Comparison of ENCODE assay signal across 9 cellular contexts in genomic region chr2:70121627-70122372, GRCh38. TPM values are rescaled to one million over a fixed set of nuclear protein-coding genes. Genes with fewer than 3 reads are reported as not detected.
DNase-seq lines count a peak whose midpoint lies in the region; ATAC-seq and TF ChIP-seq lines count a peak whose summit lies in the region.
"Had no signal": no experiment of that assay in that cellular context is flagged by ENCODE, and none has a peak within 500 bp of the region (broad histone marks: within the 10 kb centered on the region; RNA-seq: fewer than 3 reads in every experiment).

No MANE protein-coding gene starts in this region.

- no peak for TF ChIP-seq CTCF in right atrium auricular region (IDR thresholded peaks at IDR 0.05)
- TF ChIP-seq CTCF in natural killer cell (IDR thresholded peaks at IDR 0.05) = no peak

- peak overlapping the region; percentile 58 for H3K27ac Mint-ChIP-seq in activated T-helper 2 cell treated with anti-CD3 and anti-CD28 coated beads, Interferon-gamma antibody, Interleukin-2, Interleukin-4, amounts not matched to agents 10 μg/mL and 5 μg/mL and 100 μg/mL, durations not matched to agents 14 hours and 24 hours and 36 hours
- peak overlapping the region; percentile 96 to 98 for H3K27ac Mint-ChIP-seq in natural killer cell

- H3K36me3 ChIP-seq in right atrium auricular region = no peaks in the 10 kb centered on the region

- ATAC-seq in Right ventricle myocardium inferior = no peak
- ATAC-seq in natural killer cell = peak; percentile 34 to 52 (median 40)
- no peak for ATAC-seq in HG03280 (IDR thresholded peaks at IDR 0.05; ENCODE audit: unreplicated experiment)

- peaks cover 0 to 30% of the 10 kb centered on the region in 2 donors for H3K4me1 ChIP-seq in right atrium auricular region

- intact Hi-C loops in Right ventricle myocardium inferior (cut with DNase I) (no loop called here), natural killer cell (cut with micrococcal nuclease) (loop anchor here (1.0 kb wide), 1 partner anchor 12 kb away; no protein-coding TSS in a partner anchor)
- intact Hi-C loops in activated T-helper 2 cell treated with anti-CD3 and anti-CD28 coated beads, Interferon-gamma antibody, Interleukin-2, Interleukin-4, amounts not matched to agents 10 μg/mL and 5 μg/mL and 100 μg/mL, durations not matched to agents 14 hours and 24 hours and 36 hours (cut with micrococcal nuclease) = no loop called here

- H3K27ac ChIP-seq in right atrium auricular region = peak overlapping the region; percentile 41 to 99

- H3K27me3 Mint-ChIP-seq in activated T-helper 2 cell treated with anti-CD3 and anti-CD28 coated beads, Interferon-gamma antibody, Interleukin-2, Interleukin-4, amounts not matched to agents 10 μg/mL and 5 μg/mL and 100 μg/mL, durations not matched to agents 14 hours and 24 hours and 36 hours (ENCODE audit: low read depth) = no peaks in the 10 kb centered on the region
- no peaks in the 10 kb centered on the region for H3K27me3 Mint-ChIP-seq in natural killer cell (ENCODE audit: low read depth in 2 of 2)

- no peak overlapping the region for H3K4me3 Mint-ChIP-seq in activated T-helper 2 cell treated with anti-CD3 and anti-CD28 coated beads, Interferon-gamma antibody, Interleukin-2, Interleukin-4, amounts not matched to agents 10 μg/mL and 5 μg/mL and 100 μg/mL, durations not matched to agents 14 hours and 24 hours and 36 hours (ENCODE audit: low read depth)
- peak overlapping the region; percentile 94 for H3K4me3 Mint-ChIP-seq in natural killer cell

- DNase-seq in right atrium auricular region (ENCODE audit: low spot score) (no peak), Right ventricle myocardium inferior (ENCODE audit: missing footprints) (no peak), natural killer cell (no peak), DMS153 treated with DMSO at 0.1 percent for 48 hours (lab: John Stamatoyannopoulos, UW; ENCODE audit: unreplicated experiment) (no peak), OCI-M1 (lab: John Stamatoyannopoulos, UW) (no peak), DMS79 (lab: John Stamatoyannopoulos, UW) (no peak)
- DNase-seq in activated T-helper 2 cell treated with anti-CD3 and anti-CD28 coated beads, Interferon-gamma antibody, Interleukin-2, Interleukin-4, amounts not matched to agents 10 μg/mL and 5 μg/mL and 100 μg/mL, durations not matched to agents 14 hours and 24 hours and 36 hours (ENCODE audit: low spot score) = no peak
- DNase-seq: activated naive CD4-positive, alpha-beta T cell treated with anti-CD3 and anti-CD28 coated beads, Interleukin-2, amount 50 U/mL, for 16 hours had no signal

- no peak overlapping the region for H3K4me3 ChIP-seq in right atrium auricular region

- H3K9me3 ChIP-seq in right atrium auricular region = no peaks in the 10 kb centered on the region

- H3K9me3 Mint-ChIP-seq in activated T-helper 2 cell treated with anti-CD3 and anti-CD28 coated beads, Interferon-gamma antibody, Interleukin-2, Interleukin-4, amounts not matched to agents 10 μg/mL and 5 μg/mL and 100 μg/mL, durations not matched to agents 14 hours and 24 hours and 36 hours = no peaks in the 10 kb centered on the region
- no peaks in the 10 kb centered on the region for H3K9me3 Mint-ChIP-seq in natural killer cell

- H3K27me3 ChIP-seq in right atrium auricular region = no peaks in the 10 kb centered on the region

- H3K36me3 Mint-ChIP-seq in activated T-helper 2 cell treated with anti-CD3 and anti-CD28 coated beads, Interferon-gamma antibody, Interleukin-2, Interleukin-4, amounts not matched to agents 10 μg/mL and 5 μg/mL and 100 μg/mL, durations not matched to agents 14 hours and 24 hours and 36 hours (ENCODE audit: low read depth) = no peaks in the 10 kb centered on the region
- no peaks in the 10 kb centered on the region for H3K36me3 Mint-ChIP-seq in natural killer cell

- peaks cover 49% of the 10 kb centered on the region for H3K4me1 Mint-ChIP-seq in activated T-helper 2 cell treated with anti-CD3 and anti-CD28 coated beads, Interferon-gamma antibody, Interleukin-2, Interleukin-4, amounts not matched to agents 10 μg/mL and 5 μg/mL and 100 μg/mL, durations not matched to agents 14 hours and 24 hours and 36 hours (ENCODE audit: low read depth)
- peaks cover 63 to 71% of the 10 kb centered on the region in 2 donors for H3K4me1 Mint-ChIP-seq in natural killer cell

RNA-seq across cellular contexts. Expression of gene PCBP1, which starts 34.5 kb away (rescaled TPM):
- total RNA-seq in right atrium auricular region (100 to 1,000 TPM; 121 to 147 TPM), Right ventricle myocardium inferior (203 TPM), natural killer cell (100 to 1,000 TPM; 329 to 358 (median 352) TPM)
- total RNA-seq in activated T-helper 2 cell treated with anti-CD3 and anti-CD28 coated beads, Interferon-gamma antibody, Interleukin-2, Interleukin-4, amounts not matched to agents 10 μg/mL and 5 μg/mL and 100 μg/mL, durations not matched to agents 14 hours and 24 hours and 36 hours = 433 and 442 TPM in 2 replicates

Comparison
In these comparisons a context has a peak if more than half of its experiments do, and no peak if none do; other contexts are left out.
1. ATAC-seq: peak in natural killer cell (3 of 3); none in Right ventricle myocardium inferior (single experiment) and HG03280 (single experiment).